In the genomic region with DNA sequence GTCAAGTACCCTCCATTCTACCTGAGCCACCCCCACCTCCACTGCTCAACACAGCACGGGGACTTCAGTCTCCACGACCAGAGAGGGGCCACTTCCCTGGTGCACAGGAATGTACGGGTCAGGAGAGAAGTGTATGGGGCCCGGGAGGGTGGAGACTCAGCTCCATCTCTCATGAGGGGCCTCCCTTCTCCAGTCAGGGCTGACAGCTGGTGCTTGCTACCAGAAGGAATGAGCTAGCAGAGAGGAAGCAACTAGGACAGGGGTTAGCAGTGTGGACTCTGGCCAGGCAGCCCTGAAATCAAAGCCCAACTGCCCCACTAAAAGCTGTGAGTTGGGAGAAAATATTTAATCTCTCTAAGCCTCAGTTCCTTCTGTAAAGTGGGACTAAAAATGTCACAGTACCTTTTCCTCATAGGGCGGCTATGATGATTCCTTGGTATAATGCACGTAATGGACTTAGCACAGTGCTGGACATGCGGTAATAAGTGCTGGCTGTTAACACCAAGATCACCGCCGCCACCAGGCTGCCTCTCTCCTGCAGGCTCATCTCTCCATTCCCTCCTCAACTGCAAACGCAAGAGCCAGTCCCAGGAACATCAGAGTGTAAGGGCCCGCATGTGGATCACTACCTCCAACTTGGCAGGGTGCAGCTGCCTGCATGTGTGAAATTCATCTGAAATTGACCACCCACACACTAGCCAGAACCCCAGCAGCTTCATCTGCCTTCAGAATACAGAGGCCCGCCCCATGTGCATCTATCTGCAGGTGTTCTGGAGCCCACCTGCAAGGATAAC, we compare ENCODE assay signal across 13 cellular contexts. TPM values are rescaled to one million over a fixed set of nuclear protein-coding genes. Genes with fewer than 3 reads are reported as not detected.
DNase-seq lines count a peak whose midpoint lies in the region; ATAC-seq and TF ChIP-seq lines count a peak whose summit lies in the region.
"Had no signal": no experiment of that assay in that cellular context is flagged by ENCODE, and none has a peak within 500 bp of the region (broad histone marks: within the 10 kb centered on the region; RNA-seq: fewer than 3 reads in every experiment).

No MANE protein-coding gene starts in this region.

- intact Hi-C loops in esophagus muscularis mucosa (cut with DNase I): no loop called here

- DNase-seq in AG04450 (ENCODE audit: low read depth, low spot score) (no peak), Peyer's patch (peak in 1 of 3 donors; percentile 48), esophagus muscularis mucosa (ENCODE audit: extremely low spot score) (no peak), osteocyte (ENCODE audit: extremely low spot score, unreplicated experiment) (no peak), GM13977 (ENCODE audit: low spot score) (no peak)
- DNase-seq in activated naive CD4-positive, alpha-beta T cell (lab: John Stamatoyannopoulos, UW): no peak
- DNase-seq: activated CD4-positive, alpha-beta T cell treated with anti-CD3 and anti-CD28 coated beads for 48 hours; NCI-H2081 had no signal

- in situ Hi-C loops in GM13977 (cut with MboI; ENCODE audit: low pct_unique_long_range_greater_than_20kb, low sequenced_read_pairs, unreplicated experiment): no loop called here

- H3K4me1 Mint-ChIP-seq in osteocyte (ENCODE audit: unreplicated experiment): peaks cover 80% of the 10 kb centered on the region

- TF ChIP-seq EP300 in esophagus muscularis mucosa (IDR thresholded peaks at IDR 0.05): no peak

- H3K27ac Mint-ChIP-seq in osteocyte (ENCODE audit: unreplicated experiment): peak overlapping the region; percentile 60

- ATAC-seq in GM19452 (IDR thresholded peaks at IDR 0.05; ENCODE audit: unreplicated experiment) (no peak), HG02798 (IDR thresholded peaks at IDR 0.05; ENCODE audit: poor library complexity, unreplicated experiment) (no peak)
- ATAC-seq: activated T-helper 17 cell treated with anti-CD3 and anti-CD28 coated beads, Interleukin-2, amount 50 U/mL, for 72 hours had no signal

- POLR2A ChIA-PET in AG04450 (lab: Yijun Ruan, JAX): interaction anchor here (0.5 to 1.6 kb wide), 2 partner anchors 13 to 17 kb away, joined by 3 to 11 read pairs; no protein-coding TSS in a partner anchor

- no peaks in the 10 kb centered on the region for H3K27me3 ChIP-seq in AG04450 (ENCODE audit: control insufficient read depth, insufficient read depth, low read length)
- no peaks in the 10 kb centered on the region for H3K27me3 ChIP-seq in Peyer's patch
- H3K27me3 ChIP-seq in esophagus muscularis mucosa: no peaks in the 10 kb centered on the region

- H3K27me3 Mint-ChIP-seq in osteocyte (ENCODE audit: unreplicated experiment): no peaks in the 10 kb centered on the region
- H3K27me3 Mint-ChIP-seq: activated T-helper 17 cell treated with anti-CD3 and anti-CD28 coated beads, Interleukin-2, amount 50 U/mL, for 72 hours had no signal

- H3K36me3 Mint-ChIP-seq in osteocyte (ENCODE audit: unreplicated experiment): peaks cover 5% of the 10 kb centered on the region

- H3K36me3 ChIP-seq in Peyer's patch (no peaks in the 10 kb centered on the region), esophagus muscularis mucosa (no peaks in the 10 kb centered on the region)

- 36% methylated on average over 9 of the region's 12 CpGs for WGBS in esophagus muscularis mucosa

- peaks cover 0 to 58% (median 7%) of the 10 kb centered on the region in 4 donors for H3K4me1 ChIP-seq in Peyer's patch
- peaks cover 83 to 100% (median 99%) of the 10 kb centered on the region in 4 donors for H3K4me1 ChIP-seq in esophagus muscularis mucosa

- CTCF ChIA-PET in AG04450 (lab: Charles Lee): interaction anchor here (0.9 kb wide), 2 partner anchors 53 to 143 kb away, joined by 5 read pairs; no protein-coding TSS in a partner anchor

- no peak overlapping the region for H3K4me3 Mint-ChIP-seq in osteocyte (ENCODE audit: unreplicated experiment)
- H3K4me3 Mint-ChIP-seq: activated T-helper 17 cell treated with anti-CD3 and anti-CD28 coated beads, Interleukin-2, amount 50 U/mL, for 72 hours; neural crest cell had no signal

- TF ChIP-seq CTCF in AG04450 (IDR thresholded peaks at IDR 0.05; ENCODE audit: low read depth, low read length) (no peak), Peyer's patch (IDR thresholded peaks at IDR 0.05) (peak in 1 of 6 experiments; percentile 7), esophagus muscularis mucosa (IDR thresholded peaks at IDR 0.05) (no peak), osteocyte (IDR thresholded peaks at IDR 0.05) (no peak), GM13977 (IDR thresholded peaks at IDR 0.05; ENCODE audit: extremely low read depth, insufficient read depth, missing control alignments) (no peak)

- H3K9me3 Mint-ChIP-seq in osteocyte (ENCODE audit: unreplicated experiment): no peaks in the 10 kb centered on the region
- H3K9me3 Mint-ChIP-seq: activated T-helper 17 cell treated with anti-CD3 and anti-CD28 coated beads, Interleukin-2, amount 50 U/mL, for 72 hours; central memory CD8-positive, alpha-beta T cell; neural crest cell had no signal

- H3K9me3 ChIP-seq in AG04450 (ENCODE audit: control insufficient read depth, insufficient read depth, low read length) (no peaks in the 10 kb centered on the region; the same call in 1 of the 2 replicates), Peyer's patch (no peaks in the 10 kb centered on the region), esophagus muscularis mucosa (no peaks in the 10 kb centered on the region)

- TF ChIP-seq POLR2A in Peyer's patch (IDR thresholded peaks at IDR 0.05): no peak
- TF ChIP-seq POLR2A in esophagus muscularis mucosa (IDR thresholded peaks at IDR 0.05; ENCODE audit: low read depth): no peak

- H3K27ac ChIP-seq in AG04450 (ENCODE audit: low read depth, low read length) (peak overlapping the region; percentile 62), Peyer's patch (peak overlapping the region in 3 of 4 donors; percentile 15 to 95 (median 51)), esophagus muscularis mucosa (replicated peaks in 1 of 4) (peak overlapping the region; percentile 97 to 100 (median 98))

- H3K4me3 ChIP-seq in AG04450 (ENCODE audit: low read depth, low read length) (peak overlapping the region; percentile 7; the same call in 1 of the 2 replicates), Peyer's patch (no peak overlapping the region), esophagus muscularis mucosa (no peak overlapping the region)

RNA-seq across cellular contexts. Expression of a gene that starts 14.6 kb away (rescaled TPM):
- polyA plus RNA-seq in AG04450 (2011; rRNA removed): 641 and 751 TPM in 2 replicates
- 1,243 and 1,580 TPM in 2 replicates for polyA minus RNA-seq in AG04450 (2011; rRNA and poly(A)+ RNA removed)
- 100 to 1,000 TPM in 1 of 4 donors, 10 to 100 TPM in 3; 40.3 to 585 (median 80.1) TPM for total RNA-seq in Peyer's patch
- total RNA-seq in esophagus muscularis mucosa: 1,000 to 10,000 TPM in 3 of 4 donors, 100 to 1,000 TPM in 1; 958 to 2,110 (median 1,439) TPM
- 371 and 380 TPM in 2 replicates for total RNA-seq in osteocyte
